Comparison of ENCODE assay signal across 17 cellular contexts in the genomic region with DNA sequence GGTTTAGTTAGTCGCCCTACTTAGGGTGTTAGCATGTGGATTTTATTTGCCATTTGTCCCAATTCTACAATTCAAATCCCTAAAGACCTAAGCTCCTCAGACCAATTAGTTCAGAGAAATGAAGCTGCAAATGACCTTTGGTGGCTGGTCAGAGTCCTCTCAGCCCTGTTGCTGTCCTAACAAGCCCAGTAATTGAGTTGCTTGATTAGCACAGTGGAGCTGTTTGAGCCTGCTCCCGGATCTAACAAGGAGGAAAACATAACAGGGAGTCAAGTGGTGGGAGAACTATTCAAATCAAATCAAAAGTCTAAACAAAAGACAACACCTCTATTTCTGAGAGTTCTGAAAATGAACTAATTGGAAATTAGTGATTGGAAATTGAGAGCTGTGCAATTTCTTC. TPM values are rescaled to one million over a fixed set of nuclear protein-coding genes. Genes with fewer than 3 reads are reported as not detected.
DNase-seq lines count a peak whose midpoint lies in the region; ATAC-seq, FAIRE-seq and TF ChIP-seq lines count a peak whose summit lies in the region.
"Had no signal": no experiment of that assay in that cellular context is flagged by ENCODE, and none has a peak within 500 bp of the region (broad histone marks: within the 10 kb centered on the region; RNA-seq: fewer than 3 reads in every experiment).

No MANE protein-coding gene starts in this region.

- no peak for DNase-seq in activated CD8-positive, alpha-beta T cell treated with anti-CD3 and anti-CD28 coated beads for 36 hours
- no peak for DNase-seq in activated CD8-positive, alpha-beta T cell treated with anti-CD3 and anti-CD28 coated beads, Interleukin-2, amount 10 ng/mL, durations not matched to agents 7 days and 5 days
- DNase-seq in endodermal cell (no peak), naive B cell (no peak), small intestine (peak; percentile 82), NCI-H2196 treated with DMSO at 0.1 percent for 48 hours (lab: John Stamatoyannopoulos, UW; ENCODE audit: unreplicated experiment) (no peak)
- DNase-seq: 8988T; AML-193; Caco-2; CD8-positive, alpha-beta memory T cell; DND-41; GDM1; HCEC 1CT; HFFc6 had no signal

- no peaks in the 10 kb centered on the region for H3K4me1 Mint-ChIP-seq in activated CD8-positive, alpha-beta T cell treated with anti-CD3 and anti-CD28 coated beads for 36 hours (ENCODE audit: low read depth)
- no peaks in the 10 kb centered on the region for H3K4me1 Mint-ChIP-seq in activated CD8-positive, alpha-beta T cell treated with anti-CD3 and anti-CD28 coated beads, Interleukin-2, amount 10 ng/mL, durations not matched to agents 7 days and 5 days (ENCODE audit: low read depth)
- H3K4me1 Mint-ChIP-seq in endodermal cell (peaks cover 13% of the 10 kb centered on the region), naive B cell (peaks cover 0 to 7% (median 6%) of the 10 kb centered on the region in 3 donors)

- 57% methylated on average over 1 of the region's 2 CpGs; no CpG with 5 or more reads in 1 of the 2 experiments for WGBS in endodermal cell (ENCODE audit: insufficient coverage in 1 of 2, insufficient read length in 1 of 2), 2 experiments
- 22 to 64% (median 30%) methylated on average over 2 of the region's 2 CpGs for WGBS in small intestine, 3 donors

- intact Hi-C loops in activated CD8-positive, alpha-beta T cell treated with anti-CD3 and anti-CD28 coated beads for 36 hours (cut with micrococcal nuclease): no loop called here

- H3K4me3 Mint-ChIP-seq in activated CD8-positive, alpha-beta T cell treated with anti-CD3 and anti-CD28 coated beads for 36 hours: no peak overlapping the region
- H3K4me3 Mint-ChIP-seq in activated CD8-positive, alpha-beta T cell treated with anti-CD3 and anti-CD28 coated beads, Interleukin-2, amount 10 ng/mL, durations not matched to agents 7 days and 5 days: no peak overlapping the region
- no peak overlapping the region for H3K4me3 Mint-ChIP-seq in endodermal cell
- no peak overlapping the region for H3K4me3 Mint-ChIP-seq in naive B cell
- H3K4me3 Mint-ChIP-seq: CD8-positive, alpha-beta memory T cell; HFFc6 had no signal

- no peak for TF ChIP-seq CTCF in activated CD8-positive, alpha-beta T cell treated with anti-CD3 and anti-CD28 coated beads for 36 hours (IDR thresholded peaks at IDR 0.05)
- TF ChIP-seq CTCF in endodermal cell (conservative IDR thresholded peaks at IDR 0.05): no peak

- no peak overlapping the region for H3K4me3 ChIP-seq in endodermal cell (ENCODE audit: low read length)
- no peak overlapping the region for H3K4me3 ChIP-seq in small intestine (ENCODE audit: low read depth in 1 of 2, low read length in 2 of 2)
- H3K4me3 ChIP-seq: BLaER1 had no signal

- H3K36me3 ChIP-seq in endodermal cell (ENCODE audit: control insufficient read depth, insufficient read depth, low read length): no peaks in the 10 kb centered on the region
- peaks cover 27 to 42% of the 10 kb centered on the region in 2 donors for H3K36me3 ChIP-seq in small intestine (ENCODE audit: control insufficient read depth in 2 of 2, insufficient read depth in 2 of 2, low read length in 2 of 2)

- POLR2A ChIA-PET in activated CD8-positive, alpha-beta T cell treated with anti-CD3 and anti-CD28 coated beads for 36 hours (lab: Charles Lee): no interaction called here
- POLR2A ChIA-PET in activated CD8-positive, alpha-beta T cell treated with anti-CD3 and anti-CD28 coated beads, Interleukin-2, amount 10 ng/mL, durations not matched to agents 7 days and 5 days (lab: Charles Lee): interaction anchor here (0.6 to 1.3 kb wide), 2 partner anchors 16 to 23 kb away, joined by 3 to 6 read pairs; partner anchors contain the start of gene VTI1A

- H3K27ac Mint-ChIP-seq in activated CD8-positive, alpha-beta T cell treated with anti-CD3 and anti-CD28 coated beads for 36 hours: peak overlapping the region; percentile 48
- H3K27ac Mint-ChIP-seq in activated CD8-positive, alpha-beta T cell treated with anti-CD3 and anti-CD28 coated beads, Interleukin-2, amount 10 ng/mL, durations not matched to agents 7 days and 5 days: no peak overlapping the region
- H3K27ac Mint-ChIP-seq in endodermal cell (peak overlapping the region; percentile 37), naive B cell (peak overlapping the region in 4 of 6 donors; percentile 7 to 42 (median 14))
- H3K27ac Mint-ChIP-seq: HFFc6 had no signal

- no peak overlapping the region for H3K27ac ChIP-seq in endodermal cell (ENCODE audit: low read depth, low read length)
- peak overlapping the region in 1 of 2 donors; percentile 36 for H3K27ac ChIP-seq in small intestine (ENCODE audit: low read depth in 1 of 2, low read length in 1 of 2)
- H3K27ac ChIP-seq: BLaER1 had no signal

- no peak for ATAC-seq in activated CD8-positive, alpha-beta T cell treated with anti-CD3 and anti-CD28 coated beads for 36 hours
- no peak for ATAC-seq in activated CD8-positive, alpha-beta T cell treated with anti-CD3 and anti-CD28 coated beads, Interleukin-2, amount 10 ng/mL, durations not matched to agents 7 days and 5 days
- ATAC-seq in naive B cell (ENCODE audit: low read depth in 2 of 2) (no peak), HG02852 (IDR thresholded peaks at IDR 0.05; ENCODE audit: unreplicated experiment) (no peak), HG02610 (IDR thresholded peaks at IDR 0.05; ENCODE audit: unreplicated experiment) (no peak)

- no peaks in the 10 kb centered on the region for H3K27me3 Mint-ChIP-seq in activated CD8-positive, alpha-beta T cell treated with anti-CD3 and anti-CD28 coated beads for 36 hours
- no peaks in the 10 kb centered on the region for H3K27me3 Mint-ChIP-seq in activated CD8-positive, alpha-beta T cell treated with anti-CD3 and anti-CD28 coated beads, Interleukin-2, amount 10 ng/mL, durations not matched to agents 7 days and 5 days (ENCODE audit: low read depth)
- H3K27me3 Mint-ChIP-seq in endodermal cell (ENCODE audit: insufficient read depth) (no peaks in the 10 kb centered on the region), naive B cell (no peaks in the 10 kb centered on the region)
- H3K27me3 Mint-ChIP-seq: CD8-positive, alpha-beta memory T cell had no signal

- no peaks in the 10 kb centered on the region for H3K27me3 ChIP-seq in endodermal cell (ENCODE audit: control insufficient read depth, insufficient read depth, low read length, poor library complexity, severe bottlenecking)
- H3K27me3 ChIP-seq in small intestine (ENCODE audit: control insufficient read depth in 2 of 2, insufficient read depth in 2 of 2, low read length in 2 of 2): no peaks in the 10 kb centered on the region
- H3K27me3 ChIP-seq: BLaER1 had no signal

- FAIRE-seq in small intestine (lab: Jason Lieb, UNC): no peak

- peaks cover 6% of the 10 kb centered on the region for H3K4me1 ChIP-seq in endodermal cell (ENCODE audit: control insufficient read depth, insufficient read depth, low read length)
- no peaks in the 10 kb centered on the region for H3K4me1 ChIP-seq in small intestine (ENCODE audit: control insufficient read depth in 2 of 2, insufficient read depth in 1 of 2, low read depth in 1 of 2, low read length in 1 of 2)
- H3K4me1 ChIP-seq: BLaER1, Caco-2 had no signal

- no peak overlapping the region for H3K9ac ChIP-seq in endodermal cell (ENCODE audit: extremely low read depth, low read length, poor library complexity, severe bottlenecking)
- H3K9ac ChIP-seq: BLaER1 had no signal

- H3K9me3 ChIP-seq in endodermal cell (ENCODE audit: control insufficient read depth, low read length): no peaks in the 10 kb centered on the region
- H3K9me3 ChIP-seq in small intestine (ENCODE audit: control insufficient read depth, low read depth): no peaks in the 10 kb centered on the region
- H3K9me3 ChIP-seq: BLaER1, Caco-2 had no signal

- peaks cover 41% of the 10 kb centered on the region for H3K36me3 Mint-ChIP-seq in activated CD8-positive, alpha-beta T cell treated with anti-CD3 and anti-CD28 coated beads for 36 hours (ENCODE audit: low read depth)
- H3K36me3 Mint-ChIP-seq in activated CD8-positive, alpha-beta T cell treated with anti-CD3 and anti-CD28 coated beads, Interleukin-2, amount 10 ng/mL, durations not matched to agents 7 days and 5 days (ENCODE audit: low read depth): peaks cover 48% of the 10 kb centered on the region
- H3K36me3 Mint-ChIP-seq in endodermal cell (ENCODE audit: low read depth): peaks cover 3% of the 10 kb centered on the region
- peaks cover 16 to 41% of the 10 kb centered on the region in 2 donors for H3K36me3 Mint-ChIP-seq in naive B cell

- no peaks in the 10 kb centered on the region for H3K9me3 Mint-ChIP-seq in activated CD8-positive, alpha-beta T cell treated with anti-CD3 and anti-CD28 coated beads for 36 hours
- H3K9me3 Mint-ChIP-seq in activated CD8-positive, alpha-beta T cell treated with anti-CD3 and anti-CD28 coated beads, Interleukin-2, amount 10 ng/mL, durations not matched to agents 7 days and 5 days (ENCODE audit: insufficient read depth): no peaks in the 10 kb centered on the region
- H3K9me3 Mint-ChIP-seq in endodermal cell: no peaks in the 10 kb centered on the region
- no peaks in the 10 kb centered on the region for H3K9me3 Mint-ChIP-seq in naive B cell
- H3K9me3 Mint-ChIP-seq: CD8-positive, alpha-beta memory T cell; HFFc6 had no signal

- CTCF ChIA-PET in activated CD8-positive, alpha-beta T cell treated with anti-CD3 and anti-CD28 coated beads for 36 hours (lab: Charles Lee): interaction anchor here (1.1 to 1.5 kb wide), 3 partner anchors 9 to 20 kb away, joined by 3 to 4 read pairs (median 3); no protein-coding TSS in a partner anchor
- CTCF ChIA-PET in activated CD8-positive, alpha-beta T cell treated with anti-CD3 and anti-CD28 coated beads, Interleukin-2, amount 10 ng/mL, durations not matched to agents 7 days and 5 days (lab: Charles Lee): interaction anchor here (1.3 to 2.3 kb wide), 5 partner anchors 8 to 49 kb away, joined by 3 to 6 read pairs (median 5); no protein-coding TSS in a partner anchor

RNA-seq across cellular contexts. Expression of gene ZDHHC6, which starts 22.1 kb away (rescaled TPM):
- total RNA-seq in activated CD8-positive, alpha-beta T cell treated with anti-CD3 and anti-CD28 coated beads for 36 hours: 10 to 100 TPM; 36.6 to 37.6 TPM
- 10 to 100 TPM; 49.0 to 51.5 TPM for total RNA-seq in activated CD8-positive, alpha-beta T cell treated with anti-CD3 and anti-CD28 coated beads, Interleukin-2, amount 10 ng/mL, durations not matched to agents 7 days and 5 days
- 10 to 100 TPM; 30.4 to 35.7 TPM for total RNA-seq in endodermal cell
- polyA plus RNA-seq in endodermal cell (2013, experiment 1 of 2): 33.2 TPM
- polyA plus RNA-seq in endodermal cell (2013, experiment 2 of 2): 30.8 TPM
- polyA plus RNA-seq in naive B cell (ENCODE audit: low read depth in 6 of 6) (10 to 100 TPM; 18.4 to 44.6 (median 33.3) TPM), small intestine (10 to 100 TPM; 39.1 to 79.8 (median 41.6) TPM)

RNA-seq across cellular contexts. Expression of gene VTI1A, which starts 22.4 kb away (rescaled TPM):
- total RNA-seq in activated CD8-positive, alpha-beta T cell treated with anti-CD3 and anti-CD28 coated beads for 36 hours: 10 to 100 TPM; 29.4 to 30.0 TPM
- 10 to 100 TPM; 40.2 to 43.7 TPM for total RNA-seq in activated CD8-positive, alpha-beta T cell treated with anti-CD3 and anti-CD28 coated beads, Interleukin-2, amount 10 ng/mL, durations not matched to agents 7 days and 5 days
- total RNA-seq in endodermal cell: 10 to 100 TPM; 27.0 to 29.9 TPM
- polyA plus RNA-seq in endodermal cell (2013, experiment 1 of 2): 14.6 TPM
- 13.4 TPM for polyA plus RNA-seq in endodermal cell (2013, experiment 2 of 2)
- polyA plus RNA-seq in naive B cell (ENCODE audit: low read depth in 6 of 6): 10 to 100 TPM; 24.9 to 42.9 (median 40.3) TPM
- polyA plus RNA-seq in small intestine: 10 to 100 TPM; 13.8 to 16.0 (median 15.9) TPM

RNA-seq across cellular contexts. Expression of gene ACSL5, which starts 50.7 kb away (rescaled TPM):
- total RNA-seq in activated CD8-positive, alpha-beta T cell treated with anti-CD3 and anti-CD28 coated beads for 36 hours: 10 to 100 TPM; 33.7 to 34.1 TPM
- total RNA-seq in activated CD8-positive, alpha-beta T cell treated with anti-CD3 and anti-CD28 coated beads, Interleukin-2, amount 10 ng/mL, durations not matched to agents 7 days and 5 days: 10 to 100 TPM; 50.7 to 53.1 TPM
- total RNA-seq in endodermal cell: not detected
- not detected for polyA plus RNA-seq in endodermal cell (2013, experiment 1 of 2)
- polyA plus RNA-seq in endodermal cell (2013, experiment 2 of 2): not detected
- polyA plus RNA-seq in naive B cell (ENCODE audit: low read depth in 6 of 6) (10 to 100 TPM; 38.9 to 89.1 (median 60.2) TPM), small intestine (100 to 1,000 TPM; 163 to 425 (median 338) TPM)

Comparison
In these comparisons a context has a peak if more than half of its experiments do, and no peak if none do; other contexts are left out.
1. RNA of gene ACSL5, which starts 50.7 kb away (total RNA-seq): 50.7 to 53.1 TPM in activated CD8-positive, alpha-beta T cell treated with anti-CD3 and anti-CD28 coated beads, Interleukin-2, amount 10 ng/mL, durations not matched to agents 7 days and 5 days and 33.7 to 34.1 TPM in activated CD8-positive, alpha-beta T cell treated with anti-CD3 and anti-CD28 coated beads for 36 hours; not detected in endodermal cell; every median in the first group is over 10 times any median in the second.